In the genomic region with DNA sequence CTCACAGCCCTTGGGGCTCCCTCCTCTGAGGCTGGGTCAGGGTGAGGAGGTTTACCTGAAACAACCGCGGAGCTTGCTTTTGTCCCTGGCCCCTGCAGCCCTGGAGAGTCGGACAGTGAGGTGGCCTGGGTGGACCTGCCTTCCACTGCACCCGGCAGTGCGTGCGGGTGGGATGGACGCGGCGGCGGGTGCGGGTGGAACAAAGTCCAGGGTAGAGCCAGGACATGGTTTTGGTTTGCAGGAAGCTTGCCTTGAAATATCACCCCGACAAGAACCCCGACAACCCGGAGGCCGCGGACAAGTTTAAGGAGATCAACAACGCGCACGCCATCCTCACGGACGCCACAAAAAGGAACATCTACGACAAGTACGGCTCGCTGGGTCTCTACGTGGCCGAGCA, we compare ENCODE assay signal across 21 cellular contexts.
"Had no signal": no experiment of that assay in that cellular context is flagged by ENCODE, and none has a peak within 500 bp of the region (broad histone marks: within the 10 kb centered on the region; RNA-seq: fewer than 3 reads in every experiment).

No MANE protein-coding gene starts in this region.

- DNase-seq: cortex of kidney; effector memory CD8-positive, alpha-beta T cell; erythroblast; esophagus squamous epithelium; foreskin melanocyte; glutamatergic neuron; hypothalamus; immature natural killer cell; mucosa of descending colon; naive B cell; sigmoid colon; spleen; stimulated activated CD4-positive, alpha-beta T cell treated with anti-CD3 and anti-CD28 coated beads, Interleukin-4, amount 100 ng/mL, for 4 hours; stimulated activated naive CD8-positive, alpha-beta T cell treated with anti-CD3 and anti-CD28 coated beads, Interleukin-15, Interleukin-2, amounts not matched to agents 100 U/mL and 50 U/mL, for 24 hours; substantia nigra; testis; tibial artery had no signal

- ATAC-seq: effector memory CD8-positive, alpha-beta T cell; mucosa of descending colon; stimulated activated memory B cell treated with anti-CD40 and anti-IgM and Interleukin-4, amounts not matched to agents 10 μg/mL and 1 μg/mL and 100 μg/mL, for 72 hours; stimulated activated naive CD8-positive, alpha-beta T cell treated with anti-CD3 and anti-CD28 coated beads, Interleukin-15, Interleukin-2, amounts not matched to agents 100 U/mL and 50 U/mL, for 24 hours had no signal

- H3K27me3 ChIP-seq: esophagus squamous epithelium, right atrium auricular region, sigmoid colon, spleen, testis, tibial artery had no signal

- H3K4me3 ChIP-seq: esophagus squamous epithelium, lung, mucosa of descending colon, prostate gland, right atrium auricular region, sigmoid colon, spleen, testis, tibial artery had no signal

- H3K4me1 ChIP-seq: prostate gland, sigmoid colon, tibial artery had no signal

- H3K27ac ChIP-seq: esophagus squamous epithelium, prostate gland, sigmoid colon, spleen, testis, tibial artery had no signal

- H3K9me3 ChIP-seq: esophagus squamous epithelium, mucosa of descending colon, prostate gland, right atrium auricular region, sigmoid colon, spleen, testis, tibial artery had no signal
